Comparison of ENCODE assay signal across 2 cellular contexts in genomic region chr10:17758200-17758599, GRCh38.
TF ChIP-seq lines count a peak whose summit lies in the region.

No MANE protein-coding gene starts in this region.

TF ChIP-seq in SK-N-SH, 30 proteins besides CTCF, POLR2A, EP300 and RAD21:
- TF ChIP-seq IRF3 (IDR thresholded peaks at IDR 0.05; ENCODE audit: low read depth, low read length) (no peak), FOXJ3 (CRISPR knock-in tag; IDR thresholded peaks at IDR 0.05) (no peak), TAF1 (IDR thresholded peaks at IDR 0.05; ENCODE audit: borderline replicate concordance, low read depth, low read length) (no peak), TCF12 (IDR thresholded peaks at IDR 0.05) (peak; percentile 40; the same call in 1 of the 2 replicates), TEAD4 (IDR thresholded peaks at IDR 0.05; ENCODE audit: borderline replicate concordance, insufficient read depth) (no peak), NFIC (IDR thresholded peaks at IDR 0.05; ENCODE audit: borderline replicate concordance) (peak; percentile 28; the same call in 1 of the 2 replicates), JUND (IDR thresholded peaks at IDR 0.05) (peak; percentile 25; the same call in 1 of the 2 replicates), MEF2A (IDR thresholded peaks at IDR 0.05; ENCODE audit: borderline replicate concordance, low read depth) (no peak), ZBTB33 (IDR thresholded peaks at IDR 0.05; ENCODE audit: borderline replicate concordance, low read depth) (no peak), MAX (IDR thresholded peaks at IDR 0.05; ENCODE audit: low read depth) (no peak), SMC3 (IDR thresholded peaks at IDR 0.05; ENCODE audit: low read depth, low read length) (no peak), EZH2phosphoT487 (IDR thresholded peaks at IDR 0.05; ENCODE audit: borderline replicate concordance, low read depth) (no peak), MXI1 (IDR thresholded peaks at IDR 0.05; ENCODE audit: low read depth, low read length) (no peak), FOSL2 (IDR thresholded peaks at IDR 0.05; ENCODE audit: borderline replicate concordance, low read depth) (no peak), REST (IDR thresholded peaks at IDR 0.05; ENCODE audit: low read depth, low read length) (no peak), USF1 (IDR thresholded peaks at IDR 0.05; ENCODE audit: borderline replicate concordance, low read depth) (no peak), ELF1 (IDR thresholded peaks at IDR 0.05) (no peak)

TF ChIP-seq in GM23338, 12 proteins besides CTCF, POLR2A, EP300 and RAD21 (continued from another document):
- TF ChIP-seq REST (IDR thresholded peaks at IDR 0.05; ENCODE audit: unreplicated experiment) (no peak), ETS1 (IDR thresholded peaks at IDR 0.05) (no peak), STAT1 (IDR thresholded peaks at IDR 0.05; ENCODE audit: unreplicated experiment) (no peak), CREB1 (CRISPR knock-in tag; IDR thresholded peaks at IDR 0.05; ENCODE audit: low read depth) (no peak), ZNF331 (CRISPR knock-in tag; IDR thresholded peaks at IDR 0.05; ENCODE audit: low read depth) (no peak), ZNF114 (CRISPR knock-in tag; IDR thresholded peaks at IDR 0.05) (no peak), EZH2 (IDR thresholded peaks at IDR 0.05; ENCODE audit: low read depth, unreplicated experiment) (no peak), ZNF462 (CRISPR knock-in tag; IDR thresholded peaks at IDR 0.05) (no peak), EZH2phosphoT487 (IDR thresholded peaks at IDR 0.05; ENCODE audit: unreplicated experiment) (no peak)
